In genomic region chrX:39328661-39329060, GRCh38 we compare ENCODE assay signal across 19 cellular contexts.
"Had no signal": no experiment of that assay in that cellular context is flagged by ENCODE, and none has a peak within 500 bp of the region (broad histone marks: within the 10 kb centered on the region; RNA-seq: fewer than 3 reads in every experiment).

No MANE protein-coding gene starts in this region.

- DNase-seq: activated CD4-positive, alpha-beta T cell treated with anti-CD3 and anti-CD28 coated beads for 4 hours; activated CD8-positive, alpha-beta memory T cell treated with anti-CD3 and anti-CD28 coated beads, Interleukin-2, amount 50 U/mL, for 48 hours; activated naive CD4-positive, alpha-beta T cell; adrenal gland; brain microvascular endothelial cell; caudate nucleus; effector CD4-positive, alpha-beta T cell; heart right ventricle; islet precursor cell; left colon; nephron progenitor cell; pancreas; psoas muscle; stimulated activated CD4-positive, alpha-beta T cell treated with anti-CD3 and anti-CD28 coated beads, Interleukin-4, amount 100 ng/mL, for 24 hours; stimulated activated naive CD8-positive, alpha-beta T cell treated with anti-CD3 and anti-CD28 coated beads, Interleukin-15, amount 100 ng/mL, for 72 hours; T-helper 1 cell; T-helper 9 cell had no signal

- H3K27me3 Mint-ChIP-seq: stimulated activated naive CD8-positive, alpha-beta T cell treated with anti-CD3 and anti-CD28 coated beads, Interleukin-15, amount 100 ng/mL, for 72 hours had no signal

- H3K9me3 Mint-ChIP-seq: dendritic cell treated with granulocyte-macrophage colony-stimulating factor and Interleukin-4, amounts not matched to agents 40 ng/mL and 50 ng/mL, for 4 days had no signal

- H3K36me3 Mint-ChIP-seq: memory B cell had no signal

- H3K27ac Mint-ChIP-seq: dendritic cell treated with granulocyte-macrophage colony-stimulating factor and Interleukin-4, amounts not matched to agents 40 ng/mL and 50 ng/mL, for 4 days; memory B cell; nephron progenitor cell had no signal

- H3K4me3 Mint-ChIP-seq: dendritic cell treated with granulocyte-macrophage colony-stimulating factor and Interleukin-4, amounts not matched to agents 40 ng/mL and 50 ng/mL, for 4 days; memory B cell; nephron progenitor cell had no signal

- ATAC-seq: heart right ventricle; left colon; pancreas; psoas muscle; stimulated activated naive CD8-positive, alpha-beta T cell treated with anti-CD3 and anti-CD28 coated beads, Interleukin-15, amount 100 ng/mL, for 72 hours had no signal
